15 cellular contexts compared by ENCODE assay signal in genomic region chr15:77251662-77252061, GRCh38.
A peak's percentile ranks its signal among the peaks of the same experiment; 100 is the strongest.
DNase-seq lines count a peak whose midpoint lies in the region; ATAC-seq and TF ChIP-seq lines count a peak whose summit lies in the region.
"Had no signal": no experiment of that assay in that cellular context is flagged by ENCODE, and none has a peak within 500 bp of the region (broad histone marks: within the 10 kb centered on the region; RNA-seq: fewer than 3 reads in every experiment).

No MANE protein-coding gene starts in this region.

- POLR2A ChIA-PET in A673 (lab: Charles Lee; ENCODE audit: low non-redundant PET): no interaction called here

- no peak overlapping the region for H3K27ac ChIP-seq in A673 (ENCODE audit: low read depth, low read length, poor library complexity, severe bottlenecking)
- no peak overlapping the region for H3K27ac ChIP-seq in aorta (ENCODE audit: low read depth in 1 of 2, low read length in 2 of 2)
- H3K27ac ChIP-seq: stomach had no signal

- peak; percentile 75 for ATAC-seq in activated naive CD8-positive, alpha-beta T cell treated with anti-CD3 and anti-CD28 coated beads, Interleukin-2, amount 50 U/mL, for 24 hours
- ATAC-seq in aorta (ENCODE audit: low FRiP score): no peak
- ATAC-seq in GM18505 (IDR thresholded peaks at IDR 0.05; ENCODE audit: unreplicated experiment): no peak
- no peak for ATAC-seq in GM21447 (IDR thresholded peaks at IDR 0.05; ENCODE audit: unreplicated experiment)
- ATAC-seq: T-cell had no signal

- intact Hi-C loops in A673 (cut with micrococcal nuclease; ENCODE audit: unreplicated experiment) (no loop called here), aorta (cut with DNase I) (no loop called here), Calu3 (cut with micrococcal nuclease; ENCODE audit: unreplicated experiment) (no loop called here)

- 86 to 98% methylated on average over 2 of the region's 2 CpGs for WGBS in aorta, 2 donors

- peak; percentile 47 for DNase-seq in A673 (ENCODE audit: low spot score)
- DNase-seq in H7: peak; percentile 22
- DNase-seq in activated naive CD8-positive, alpha-beta T cell treated with anti-CD3 and anti-CD28 coated beads, Interleukin-2, amount 50 U/mL, for 24 hours: no peak
- DNase-seq in iPS DF 19.7 (ENCODE audit: low read depth, low spot score): peak; percentile 25
- DNase-seq in aorta: no peak
- no peak for DNase-seq in Calu3
- DNase-seq: activated CD8-positive, alpha-beta memory T cell treated with anti-CD3 and anti-CD28 coated beads for 24 hours; C1 segment of cervical spinal cord; effector CD4-positive, alpha-beta T cell; hippocampal formation; NCI-H2029; stomach; T-cell had no signal

- no peak overlapping the region for H3K4me3 Mint-ChIP-seq in activated naive CD8-positive, alpha-beta T cell treated with anti-CD3 and anti-CD28 coated beads, Interleukin-2, amount 50 U/mL, for 24 hours
- H3K4me3 Mint-ChIP-seq in Calu3 (ENCODE audit: low read depth, unreplicated experiment): no peak overlapping the region
- H3K4me3 Mint-ChIP-seq: T-cell had no signal

- no peak for TF ChIP-seq POLR2A in GM18505 (IDR thresholded peaks at IDR 0.05; ENCODE audit: borderline replicate concordance, extremely low read depth, insufficient read depth, insufficient read length)

- peaks cover 11% of the 10 kb centered on the region for H3K36me3 Mint-ChIP-seq in activated naive CD8-positive, alpha-beta T cell treated with anti-CD3 and anti-CD28 coated beads, Interleukin-2, amount 50 U/mL, for 24 hours (ENCODE audit: low read depth)
- no peaks in the 10 kb centered on the region for H3K36me3 Mint-ChIP-seq in Calu3 (ENCODE audit: insufficient read depth, unreplicated experiment)
- H3K36me3 Mint-ChIP-seq: T-cell had no signal

- TF ChIP-seq CTCF in A673 (conservative IDR thresholded peaks at IDR 0.05; ENCODE audit: low read depth, low read length) (no peak), Calu3 (IDR thresholded peaks at IDR 0.05; ENCODE audit: unreplicated experiment) (no peak)

- H3K9me3 ChIP-seq in A673 (ENCODE audit: low read depth, low read length, poor library complexity, severe bottlenecking): no peaks in the 10 kb centered on the region
- no peaks in the 10 kb centered on the region for H3K9me3 ChIP-seq in aorta (ENCODE audit: control insufficient read depth, low read length)
- H3K9me3 ChIP-seq: stomach had no signal

- H3K4me1 Mint-ChIP-seq in activated naive CD8-positive, alpha-beta T cell treated with anti-CD3 and anti-CD28 coated beads, Interleukin-2, amount 50 U/mL, for 24 hours: peaks cover 4% of the 10 kb centered on the region
- no peaks in the 10 kb centered on the region for H3K4me1 Mint-ChIP-seq in Calu3 (ENCODE audit: low read depth, unreplicated experiment)
- H3K4me1 Mint-ChIP-seq: T-cell had no signal

- H3K4me3 ChIP-seq in A673 (ENCODE audit: low read depth, low read length, poor library complexity, severe bottlenecking) (no peak overlapping the region), H7 (ENCODE audit: insufficient read depth, low read depth, low read length) (no peak overlapping the region), aorta (ENCODE audit: low read length in 2 of 2) (no peak overlapping the region)
- H3K4me3 ChIP-seq: stomach had no signal

- H3K9me3 Mint-ChIP-seq in activated naive CD8-positive, alpha-beta T cell treated with anti-CD3 and anti-CD28 coated beads, Interleukin-2, amount 50 U/mL, for 24 hours: no peaks in the 10 kb centered on the region
- no peaks in the 10 kb centered on the region for H3K9me3 Mint-ChIP-seq in Calu3 (ENCODE audit: low read depth, unreplicated experiment)
- H3K9me3 Mint-ChIP-seq: T-cell had no signal

- H3K27ac Mint-ChIP-seq in activated naive CD8-positive, alpha-beta T cell treated with anti-CD3 and anti-CD28 coated beads, Interleukin-2, amount 50 U/mL, for 24 hours: no peak overlapping the region
- no peak overlapping the region for H3K27ac Mint-ChIP-seq in Calu3 (ENCODE audit: unreplicated experiment)
- H3K27ac Mint-ChIP-seq: T-cell had no signal

- H3K27me3 ChIP-seq in A673 (replicated peaks; ENCODE audit: insufficient read depth, low read depth, low read length, poor library complexity): no peaks in the 10 kb centered on the region
- no peaks in the 10 kb centered on the region for H3K27me3 ChIP-seq in H7 (ENCODE audit: control insufficient read depth, insufficient read depth, low read length)
- H3K27me3 ChIP-seq in aorta (ENCODE audit: control insufficient read depth in 1 of 2, insufficient read depth in 2 of 2, low read length in 1 of 2): no peaks in the 10 kb centered on the region
- H3K27me3 ChIP-seq: stomach had no signal

- H3K36me3 ChIP-seq in A673 (ENCODE audit: insufficient read depth, low read length, poor library complexity, severe bottlenecking) (no peaks in the 10 kb centered on the region), H7 (replicated peaks; ENCODE audit: control insufficient read depth, insufficient read depth, low read length) (no peaks in the 10 kb centered on the region), aorta (ENCODE audit: control insufficient read depth in 1 of 2, insufficient read depth in 2 of 2, low read length in 1 of 2) (peaks cover 0 to 3% of the 10 kb centered on the region in 2 donors)

- no peaks in the 10 kb centered on the region for H3K27me3 Mint-ChIP-seq in activated naive CD8-positive, alpha-beta T cell treated with anti-CD3 and anti-CD28 coated beads, Interleukin-2, amount 50 U/mL, for 24 hours
- no peaks in the 10 kb centered on the region for H3K27me3 Mint-ChIP-seq in Calu3 (ENCODE audit: unreplicated experiment)
- H3K27me3 Mint-ChIP-seq: T-cell had no signal

- H3K4me1 ChIP-seq in A673 (ENCODE audit: insufficient read depth, low read length, poor library complexity, severe bottlenecking): no peaks in the 10 kb centered on the region
- no peaks in the 10 kb centered on the region for H3K4me1 ChIP-seq in aorta (ENCODE audit: control insufficient read depth in 1 of 2, insufficient read depth in 2 of 2, low read length in 2 of 2)
- H3K4me1 ChIP-seq: stomach had no signal

- BruUV-seq in A673 (replicated peaks; lab: Mats Ljungman, UMichigan) (no TSS peak), Calu3 (replicated peaks; lab: Mats Ljungman, UMichigan) (no TSS peak)

- CTCF ChIA-PET in A673 (lab: Charles Lee) (no interaction called here), Calu3 (lab: Charles Lee) (no interaction called here)

Comparison
In these comparisons a context has a peak if more than half of its experiments do, and no peak if none do; other contexts are left out.
1. DNase-seq: peak in A673 (single experiment), H7 (single experiment) and iPS DF 19.7 (single experiment); none in activated naive CD8-positive, alpha-beta T cell treated with anti-CD3 and anti-CD28 coated beads, Interleukin-2, amount 50 U/mL, for 24 hours (single experiment), aorta (0 of 2) and Calu3 (single experiment).